25 cellular contexts compared by ENCODE assay signal in genomic region chr12:130743176-130743575, GRCh38. TPM values are rescaled to one million over a fixed set of nuclear protein-coding genes. Genes with fewer than 3 reads are reported as not detected.
A peak's percentile ranks its signal among the peaks of the same experiment; 100 is the strongest.
DNase-seq lines count a peak whose midpoint lies in the region; ATAC-seq and TF ChIP-seq lines count a peak whose summit lies in the region.
"Had no signal": no experiment of that assay in that cellular context is flagged by ENCODE, and none has a peak within 500 bp of the region (broad histone marks: within the 10 kb centered on the region; RNA-seq: fewer than 3 reads in every experiment).

No MANE protein-coding gene starts in this region.

- H3K4ac ChIP-seq in neuronal stem cell (ENCODE audit: low read length): no peak overlapping the region

- no peaks in the 10 kb centered on the region for H3K79me1 ChIP-seq in neuronal stem cell (ENCODE audit: low read depth, low read length)

- H3K18ac ChIP-seq in neuronal stem cell (ENCODE audit: low read length): peak overlapping the region; percentile 9

- H3K4me2 ChIP-seq in neuronal stem cell (ENCODE audit: insufficient read depth, low read length, poor library complexity, severe bottlenecking): no peak overlapping the region
- H3K4me2 ChIP-seq: BLaER1 had no signal

- H2BK5ac ChIP-seq in neuronal stem cell (ENCODE audit: low read length): no peak overlapping the region

- peaks cover 3% of the 10 kb centered on the region for H3K27me3 Mint-ChIP-seq in endodermal cell (ENCODE audit: insufficient read depth)

- H3K9me3 ChIP-seq in endodermal cell (ENCODE audit: control insufficient read depth, low read length) (peaks cover 6% of the 10 kb centered on the region), neuronal stem cell (replicated peaks in 1 of 2; ENCODE audit: control insufficient read depth in 2 of 2, insufficient read depth in 1 of 2, low read depth in 1 of 2, low read length in 2 of 2) (no peaks in the 10 kb centered on the region)

- no peak overlapping the region for H4K91ac ChIP-seq in neuronal stem cell (ENCODE audit: low read depth, low read length, poor library complexity)

- no peak for TF ChIP-seq CTCF in endodermal cell (conservative IDR thresholded peaks at IDR 0.05)

- no peak overlapping the region for H2BK12ac ChIP-seq in neuronal stem cell (ENCODE audit: low read length)

- H3K14ac ChIP-seq in neuronal stem cell (ENCODE audit: low read length): no peak overlapping the region

- H3K4me3 Mint-ChIP-seq in endodermal cell: no peak overlapping the region
- H3K4me3 Mint-ChIP-seq: CD14-positive monocyte; CD4-positive, alpha-beta memory T cell; CD4-positive, CD25-positive, alpha-beta regulatory T cell; CD8-positive, alpha-beta memory T cell had no signal

- no peak overlapping the region for H2AFZ ChIP-seq in neuronal stem cell (ENCODE audit: low read length)

- H3K36me3 Mint-ChIP-seq in endodermal cell (ENCODE audit: low read depth): no peaks in the 10 kb centered on the region
- H3K36me3 Mint-ChIP-seq: CD14-positive monocyte; CD4-positive, alpha-beta memory T cell; CD4-positive, CD25-positive, alpha-beta regulatory T cell; CD8-positive, alpha-beta memory T cell had no signal

- H3K27me3 ChIP-seq in endodermal cell (ENCODE audit: control insufficient read depth, insufficient read depth, low read length, poor library complexity, severe bottlenecking) (no peaks in the 10 kb centered on the region), neuronal stem cell (ENCODE audit: control insufficient read depth in 3 of 3, insufficient read depth in 3 of 3, low read depth in 1 of 3, low read length in 3 of 3) (peaks cover 0 to 3% (median 0%) of the 10 kb centered on the region in 3 experiments)
- H3K27me3 ChIP-seq: BE2C, BLaER1 had no signal

- no peak overlapping the region for H2BK15ac ChIP-seq in neuronal stem cell (ENCODE audit: low read length)

- no peak overlapping the region for H4K8ac ChIP-seq in neuronal stem cell (ENCODE audit: low read depth, low read length)

- H3K9me3 Mint-ChIP-seq in endodermal cell: peaks cover 17% of the 10 kb centered on the region

- intact Hi-C loops in sciatic nerve (cut with DNase I): no loop called here

- no peaks in the 10 kb centered on the region for H3K4me1 ChIP-seq in endodermal cell (ENCODE audit: control insufficient read depth, insufficient read depth, low read length)
- peaks cover 0 to 2% of the 10 kb centered on the region in 2 donors for H3K4me1 ChIP-seq in neuronal stem cell (ENCODE audit: control insufficient read depth in 2 of 2, insufficient read depth in 1 of 2, low read depth in 1 of 2, low read length in 2 of 2)
- H3K4me1 ChIP-seq: BLaER1 had no signal

- no peak overlapping the region for H2BK120ac ChIP-seq in neuronal stem cell (ENCODE audit: low read depth, low read length)

- DNase-seq in ecto neural progenitor cell (ENCODE audit: low spot score): peak; percentile 25
- DNase-seq in endodermal cell: peak; percentile 30
- no peak for DNase-seq in neuronal stem cell (ENCODE audit: low spot score)
- DNase-seq in sciatic nerve (ENCODE audit: low spot score): no peak
- DNase-seq in cerebellar nuclear complex (lab: John Stamatoyannopoulos, UW): no peak
- no peak for DNase-seq in NCI-H2029 (lab: John Stamatoyannopoulos, UW)
- DNase-seq: 8988T; ACHN; BE2C; C1 segment of cervical spinal cord; CD4-positive, alpha-beta memory T cell; CD4-positive, CD25-positive, alpha-beta regulatory T cell; CD8-positive, alpha-beta memory T cell; COR-L47; DMS 273 treated with DMSO at 0.1 percent for 48 hours; DMS153; DMS53; DMS79; DND-41; EL; GDM1 had no signal

- no peak overlapping the region for H2AK5ac ChIP-seq in neuronal stem cell (ENCODE audit: low read depth, low read length)

- H3K23ac ChIP-seq in neuronal stem cell (ENCODE audit: low read depth, low read length, poor library complexity): no peak overlapping the region

- no peak overlapping the region for H3K27ac ChIP-seq in endodermal cell (ENCODE audit: low read depth, low read length)
- no peak overlapping the region for H3K27ac ChIP-seq in neuronal stem cell (replicated peaks; ENCODE audit: low read length)
- H3K27ac ChIP-seq: BLaER1 had no signal

- H3K27ac Mint-ChIP-seq in endodermal cell: no peak overlapping the region
- H3K27ac Mint-ChIP-seq: CD14-positive monocyte; CD4-positive, alpha-beta memory T cell; CD4-positive, CD25-positive, alpha-beta regulatory T cell; CD8-positive, alpha-beta memory T cell had no signal

- no peak for ATAC-seq in sciatic nerve
- ATAC-seq: GM12878 had no signal

- no peak overlapping the region for H3K4me3 ChIP-seq in endodermal cell (ENCODE audit: low read length)
- no peak overlapping the region for H3K4me3 ChIP-seq in neuronal stem cell (ENCODE audit: low read length in 2 of 2)
- H3K4me3 ChIP-seq: BLaER1, GM12878 had no signal

- no peaks in the 10 kb centered on the region for H3K36me3 ChIP-seq in endodermal cell (ENCODE audit: control insufficient read depth, insufficient read depth, low read length)
- no peaks in the 10 kb centered on the region for H3K36me3 ChIP-seq in neuronal stem cell (replicated peaks in 1 of 2; ENCODE audit: control insufficient read depth in 2 of 2, insufficient read depth in 2 of 2, low read length in 2 of 2)
- H3K36me3 ChIP-seq: BE2C, BLaER1 had no signal

- 90 to 93% methylated on average over 2 of the region's 2 CpGs for WGBS in endodermal cell (ENCODE audit: insufficient coverage in 1 of 2, insufficient read length in 1 of 2), 2 experiments
- WGBS in neuronal stem cell (ENCODE audit: extremely low coverage in 2 of 2, insufficient read length in 2 of 2, insufficient replicate concordance in 1 of 2), 2 donors: no CpG with 5 or more reads among the region's 2 CpGs

- no peak overlapping the region for H3K9ac ChIP-seq in endodermal cell (ENCODE audit: extremely low read depth, low read length, poor library complexity, severe bottlenecking)
- H3K9ac ChIP-seq in neuronal stem cell (ENCODE audit: low read depth, low read length, poor library complexity): no peak overlapping the region
- H3K9ac ChIP-seq: BLaER1 had no signal

- H3K4me1 Mint-ChIP-seq in endodermal cell: peaks cover 4% of the 10 kb centered on the region

RNA-seq across cellular contexts. Expression of gene RIMBP2, which starts 27.1 kb away (rescaled TPM):
- total RNA-seq in endodermal cell: 1 to 10 TPM in 1 of 2 donors, under 1 TPM in 1; 0.13 to 3.4 TPM
- 8.4 TPM for polyA plus RNA-seq in endodermal cell (2013, experiment 1 of 2)
- polyA plus RNA-seq in endodermal cell (2013, experiment 2 of 2): 11.0 TPM
- polyA plus RNA-seq in neuronal stem cell (2013, experiment 1 of 2): 6.0 TPM
- polyA plus RNA-seq in neuronal stem cell (2013, experiment 2 of 2): 6.5 TPM
- 1.6 TPM for total RNA-seq in sciatic nerve
- total RNA-seq: CD4-positive, CD25-positive, alpha-beta regulatory T cell; CD8-positive, alpha-beta memory T cell had no signal
- polyA plus RNA-seq: AG04450; CD14-positive monocyte; CD4-positive, alpha-beta memory T cell; CD4-positive, CD25-positive, alpha-beta regulatory T cell; CD8-positive, alpha-beta memory T cell had no signal

Comparison
In these comparisons a context has a peak if more than half of its experiments do, and no peak if none do; other contexts are left out.
1. DNase-seq: peak in ecto neural progenitor cell (single experiment) and endodermal cell (single experiment); none in neuronal stem cell (single experiment), sciatic nerve (single experiment), cerebellar nuclear complex (0 of 2) and NCI-H2029 (single experiment).